Comparison of ENCODE assay signal across 15 cellular contexts in genomic region chr19:5824791-5825577, GRCh38. TPM values are rescaled to one million over a fixed set of nuclear protein-coding genes. Genes with fewer than 3 reads are reported as not detected.
"Had no signal": no experiment of that assay in that cellular context is flagged by ENCODE, and none has a peak within 500 bp of the region (broad histone marks: within the 10 kb centered on the region; RNA-seq: fewer than 3 reads in every experiment).

No MANE protein-coding gene starts in this region.

- DNase-seq: activated B cell treated with CpG ODN at 0.5 μM for 24 hours; activated CD4-positive, alpha-beta T cell treated with anti-CD3 and anti-CD28 coated beads, Interleukin-2, amount 50 U/mL, for 1 hour; activated naive CD4-positive, alpha-beta T cell treated with anti-CD3 and anti-CD28 coated beads for 36 hours; activated T-cell treated with anti-CD3 and anti-CD28 coated beads for 4 hours; esophagus squamous epithelium; foreskin fibroblast; heart right ventricle; pancreas; stimulated activated CD4-positive, alpha-beta T cell treated with anti-CD3 and anti-CD28 coated beads, Interleukin-4, amount 100 ng/mL, for 4 hours; stomach; T-helper 17 cell; thyroid gland had no signal

- H3K36me3 ChIP-seq: heart right ventricle, pancreas, stomach, thyroid gland had no signal

- ATAC-seq: activated T-helper 17 cell treated with anti-CD3 and anti-CD28 coated beads, Interleukin-2, amount 50 U/mL, for 72 hours; heart right ventricle; pancreas; T-helper 17 cell had no signal

- H3K27ac ChIP-seq: esophagus squamous epithelium, heart right ventricle, pancreas, stomach, thyroid gland had no signal

- H3K4me3 ChIP-seq: esophagus squamous epithelium, heart right ventricle, pancreas, skin epidermis, stomach, thyroid gland had no signal

- H3K27me3 ChIP-seq: pancreas, thyroid gland had no signal

- H3K9me3 ChIP-seq: esophagus squamous epithelium, heart right ventricle, pancreas, stomach, thyroid gland had no signal

RNA-seq across cellular contexts. Expression of gene FUT6, which starts 14.5 kb away (rescaled TPM):
- total RNA-seq: activated B cell treated with CpG ODN at 0.5 μM for 24 hours; activated CD8-positive, alpha-beta memory T cell treated with anti-CD3 and anti-CD28 coated beads for 36 hours; activated naive CD4-positive, alpha-beta T cell treated with anti-CD3 and anti-CD28 coated beads for 36 hours; activated T-helper 17 cell treated with anti-CD3 and anti-CD28 coated beads, Interleukin-2, amount 50 U/mL, for 72 hours; heart right ventricle; T-helper 17 cell; thyroid gland had no signal

RNA-seq across cellular contexts. Expression of gene FUT3, which starts 26.3 kb away (rescaled TPM):
- total RNA-seq: activated B cell treated with CpG ODN at 0.5 μM for 24 hours; activated CD8-positive, alpha-beta memory T cell treated with anti-CD3 and anti-CD28 coated beads for 36 hours; activated naive CD4-positive, alpha-beta T cell treated with anti-CD3 and anti-CD28 coated beads for 36 hours; heart right ventricle had no signal
